ENCODE assay signal across 31 cellular contexts in the genomic region with DNA sequence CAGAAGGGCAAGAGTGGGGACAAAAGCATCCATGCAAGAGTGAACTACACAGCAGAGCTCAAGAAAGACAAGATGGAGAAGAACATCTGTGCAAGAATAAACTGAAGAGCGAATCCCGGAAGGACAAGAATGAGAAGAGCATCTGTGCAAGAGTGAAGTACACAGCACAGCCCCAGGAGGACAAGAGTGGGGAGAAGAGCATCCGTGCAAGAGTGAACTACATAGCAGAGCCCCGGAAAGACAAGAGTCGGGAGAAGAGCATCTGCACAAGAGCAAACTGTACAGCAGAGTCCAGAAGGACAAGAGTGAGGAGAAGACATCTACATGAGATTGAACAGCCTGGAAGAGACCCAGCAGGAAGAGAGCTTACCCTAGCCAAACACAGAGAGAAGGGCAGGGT.
"Had no signal": no experiment of that assay in that cellular context is flagged by ENCODE, and none has a peak within 500 bp of the region (broad histone marks: within the 10 kb centered on the region; RNA-seq: fewer than 3 reads in every experiment).

No MANE protein-coding gene starts in this region.

- H3K4me1 Mint-ChIP-seq: natural killer cell; stimulated activated memory B cell treated with anti-CD40 and anti-IgM and Interleukin-4, amounts not matched to agents 10 μg/mL and 1 μg/mL and 100 μg/mL, for 72 hours; stimulated activated naive CD8-positive, alpha-beta T cell treated with anti-CD3 and anti-CD28 coated beads, Interleukin-15, amount 100 ng/mL, for 72 hours had no signal

- H3K36me3 Mint-ChIP-seq: natural killer cell; neural progenitor cell; stimulated activated memory B cell treated with anti-CD40 and anti-IgM and Interleukin-4, amounts not matched to agents 10 μg/mL and 1 μg/mL and 100 μg/mL, for 72 hours had no signal

- DNase-seq: natural killer cell; occipital lobe; ovary; posterior cingulate gyrus; psoas muscle; right cardiac atrium; spleen; stimulated activated CD4-positive, alpha-beta T cell treated with anti-CD3 and anti-CD28 coated beads, Interleukin-12 subunit alpha, Interleukin-12 subunit beta, amount 100 ng/mL, for 4 hours; stimulated activated CD4-positive, alpha-beta T cell treated with anti-CD3 and anti-CD28 coated beads, Interleukin-1b, Interleukin-23, amount 100 ng/mL, for 48 hours; stimulated activated CD4-positive, alpha-beta T cell treated with anti-CD3 and anti-CD28 coated beads, Interleukin-4, amount 100 ng/mL, for 1 hour; stimulated activated CD4-positive, alpha-beta T cell treated with anti-CD3 and anti-CD28 coated beads, Interleukin-4, amount 100 ng/mL, for 4 hours; stimulated activated CD8-positive, alpha-beta memory T cell treated with anti-CD3 and anti-CD28 coated beads, Interleukin-4, amount 100 ng/mL, for 48 hours; stimulated activated naive CD4-positive, alpha-beta T cell; stimulated activated naive CD8-positive, alpha-beta T cell treated with anti-CD3 and anti-CD28 coated beads, Interleukin-15, amount 100 ng/mL, for 72 hours; stimulated activated naive CD8-positive, alpha-beta T cell treated with anti-CD3 and anti-CD28 coated beads, Interleukin-15, Interleukin-2, amounts not matched to agents 100 U/mL and 50 U/mL, for 24 hours; substantia nigra; testis; tibial artery; transverse colon had no signal

- H3K27ac ChIP-seq: neural progenitor cell, ovary, parathyroid adenoma, psoas muscle, skin epidermis, spleen, suprapubic skin, testis, tibial artery, transverse colon, vagina had no signal

- H2AFZ ChIP-seq: neural progenitor cell, parathyroid adenoma had no signal

- H3K9me3 Mint-ChIP-seq: type B pancreatic cell had no signal

- H3K4me3 ChIP-seq: neural progenitor cell, ovary, psoas muscle, skin epidermis, smooth muscle cell, spleen, suprapubic skin, testis, tibial artery, transverse colon, vagina had no signal

- ATAC-seq: natural killer cell; psoas muscle; right cardiac atrium; sciatic nerve; stimulated activated memory B cell treated with anti-CD40 and anti-IgM and Interleukin-4, amounts not matched to agents 10 μg/mL and 1 μg/mL and 100 μg/mL, for 72 hours; stimulated activated naive CD8-positive, alpha-beta T cell treated with anti-CD3 and anti-CD28 coated beads, Interleukin-15, amount 100 ng/mL, for 72 hours; stimulated activated naive CD8-positive, alpha-beta T cell treated with anti-CD3 and anti-CD28 coated beads, Interleukin-15, Interleukin-2, amounts not matched to agents 100 U/mL and 50 U/mL, for 24 hours had no signal

- H3K27me3 Mint-ChIP-seq: stimulated activated naive CD8-positive, alpha-beta T cell treated with anti-CD3 and anti-CD28 coated beads, Interleukin-15, amount 100 ng/mL, for 72 hours; type B pancreatic cell had no signal

- H3K4me3 Mint-ChIP-seq: natural killer cell; nephron; neural progenitor cell; stimulated activated memory B cell treated with anti-CD40 and anti-IgM and Interleukin-4, amounts not matched to agents 10 μg/mL and 1 μg/mL and 100 μg/mL, for 72 hours; stimulated activated naive CD8-positive, alpha-beta T cell treated with anti-CD3 and anti-CD28 coated beads, Interleukin-15, amount 100 ng/mL, for 72 hours; type B pancreatic cell had no signal

- H3K79me2 ChIP-seq: parathyroid adenoma had no signal

- FAIRE-seq: urothelium cell line had no signal

- H3K4me1 ChIP-seq: parathyroid adenoma, psoas muscle, spleen, suprapubic skin, tibial artery, vagina had no signal

- H3K9ac ChIP-seq: neural progenitor cell, parathyroid adenoma had no signal

- H3K9me3 ChIP-seq: ovary, psoas muscle, suprapubic skin, testis, transverse colon, vagina had no signal

- H3K27me3 ChIP-seq: neural progenitor cell, ovary, suprapubic skin, testis, tibial artery, transverse colon, vagina had no signal

- H3K27ac Mint-ChIP-seq: natural killer cell; neural progenitor cell; progenitor cell of endocrine pancreas; stimulated activated memory B cell treated with anti-CD40 and anti-IgM and Interleukin-4, amounts not matched to agents 10 μg/mL and 1 μg/mL and 100 μg/mL, for 72 hours; stimulated activated naive CD8-positive, alpha-beta T cell treated with anti-CD3 and anti-CD28 coated beads, Interleukin-15, amount 100 ng/mL, for 72 hours; type B pancreatic cell had no signal

- H3K36me3 ChIP-seq: neural progenitor cell, ovary, spleen, suprapubic skin, tibial artery, transverse colon, vagina had no signal

- H3K4me2 ChIP-seq: neural progenitor cell, smooth muscle cell had no signal
